Comparison of ENCODE assay signal across 7 cellular contexts in the genomic region with DNA sequence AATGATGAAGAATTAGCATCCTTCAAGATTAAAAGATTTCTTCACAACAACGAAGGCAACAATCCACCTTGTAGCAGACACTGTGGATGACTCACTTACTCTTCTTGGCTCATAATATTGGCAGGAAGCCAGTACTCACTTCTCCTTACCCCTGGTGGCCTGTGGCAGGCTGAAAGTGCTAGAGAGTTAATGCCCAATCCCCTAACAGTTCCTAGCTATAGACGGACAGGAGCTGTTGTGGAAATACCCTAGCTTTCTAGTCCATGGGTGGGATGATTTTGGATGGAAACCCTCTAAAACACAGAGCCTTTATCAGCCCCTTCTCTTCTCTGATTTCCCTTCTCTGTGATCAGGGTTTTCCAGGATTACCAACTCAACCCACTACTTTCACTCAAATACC.
DNase-seq lines count a peak whose midpoint lies in the region; ATAC-seq and TF ChIP-seq lines count a peak whose summit lies in the region.

No MANE protein-coding gene starts in this region.

- H3K4me1 ChIP-seq in adrenal gland (replicated peaks in 1 of 2) (no peaks in the 10 kb centered on the region), neuronal stem cell (ENCODE audit: control insufficient read depth in 2 of 2, insufficient read depth in 1 of 2, low read depth in 1 of 2, low read length in 2 of 2) (peaks cover 0 to 2% of the 10 kb centered on the region in 2 donors)

- no peak overlapping the region for H2BK120ac ChIP-seq in neuronal stem cell (ENCODE audit: low read depth, low read length)

- H3K4me3 ChIP-seq in GM06990 (replicated peaks; ENCODE audit: low read depth, low read length) (no peak overlapping the region), adrenal gland (no peak overlapping the region), neuronal stem cell (ENCODE audit: low read length in 2 of 2) (no peak overlapping the region)

- no peak overlapping the region for H2AFZ ChIP-seq in neuronal stem cell (ENCODE audit: low read length)

- peaks cover 0 to 27% (median 4%) of the 10 kb centered on the region in 3 donors for H3K4me1 Mint-ChIP-seq in naive B cell

- H3K4me2 ChIP-seq in neuronal stem cell (ENCODE audit: insufficient read depth, low read length, poor library complexity, severe bottlenecking), result no peak overlapping the region

- H3K9me3 ChIP-seq in adrenal gland (replicated peaks in 1 of 3) (no peaks in the 10 kb centered on the region), neuronal stem cell (replicated peaks in 1 of 2; ENCODE audit: control insufficient read depth in 2 of 2, insufficient read depth in 1 of 2, low read depth in 1 of 2, low read length in 2 of 2) (no peaks in the 10 kb centered on the region)

- no peak overlapping the region for H3K9ac ChIP-seq in neuronal stem cell (ENCODE audit: low read depth, low read length, poor library complexity)

- H3K14ac ChIP-seq in neuronal stem cell (ENCODE audit: low read length), result no peak overlapping the region

- TF ChIP-seq POLR2A in adrenal gland (IDR thresholded peaks at IDR 0.05), result no peak

- no peak overlapping the region for H2BK5ac ChIP-seq in neuronal stem cell (ENCODE audit: low read length)

- no peak overlapping the region for H2BK12ac ChIP-seq in neuronal stem cell (ENCODE audit: low read length)

- no peak overlapping the region for H2AK5ac ChIP-seq in neuronal stem cell (ENCODE audit: low read depth, low read length)

- H3K4me3 Mint-ChIP-seq in naive B cell, result no peak overlapping the region

- peaks cover 0 to 4% (median 0%) of the 10 kb centered on the region in 7 donors for H3K9me3 Mint-ChIP-seq in naive B cell

- intact Hi-C loops in adrenal gland (cut with DNase I), result no loop called here

- no peak overlapping the region for H3K4ac ChIP-seq in neuronal stem cell (ENCODE audit: low read length)

- no peak overlapping the region for H4K8ac ChIP-seq in neuronal stem cell (ENCODE audit: low read depth, low read length)

- no peak overlapping the region for H3K18ac ChIP-seq in neuronal stem cell (ENCODE audit: low read length)

- DNase-seq in GM06990 (ENCODE audit: extremely low read depth, insufficient read length) (peak; percentile 49), NCI-H2227 treated with DMSO at 0.1 percent for 48 hours (lab: John Stamatoyannopoulos, UW) (peak; percentile 9), adrenal gland (peak in 5 of 7 donors; percentile 21 to 38 (median 29)), naive B cell (peak; percentile 48), neuronal stem cell (ENCODE audit: low spot score) (no peak)

- H3K36me3 ChIP-seq in GM06990 (ENCODE audit: control insufficient read depth, insufficient read depth, low read length) (no peaks in the 10 kb centered on the region), adrenal gland (replicated peaks in 1 of 2) (no peaks in the 10 kb centered on the region), neuronal stem cell (replicated peaks in 1 of 2; ENCODE audit: control insufficient read depth in 2 of 2, insufficient read depth in 2 of 2, low read length in 2 of 2) (no peaks in the 10 kb centered on the region)

- ATAC-seq in GM19397 (IDR thresholded peaks at IDR 0.05; ENCODE audit: unreplicated experiment) (peak; percentile 99), HG03139 (IDR thresholded peaks at IDR 0.05; ENCODE audit: unreplicated experiment) (peak; percentile 100), naive B cell (ENCODE audit: low read depth in 2 of 2) (peak; percentile 95 to 99)

- no peak overlapping the region for H4K91ac ChIP-seq in neuronal stem cell (ENCODE audit: low read depth, low read length, poor library complexity)

- H3K27me3 ChIP-seq in GM06990 (replicated peaks; ENCODE audit: control insufficient read depth, insufficient read depth, low read length) (no peaks in the 10 kb centered on the region), adrenal gland (no peaks in the 10 kb centered on the region), neuronal stem cell (ENCODE audit: control insufficient read depth in 3 of 3, insufficient read depth in 3 of 3, low read depth in 1 of 3, low read length in 3 of 3) (no peaks in the 10 kb centered on the region)

- H2BK15ac ChIP-seq in neuronal stem cell (ENCODE audit: low read length), result no peak overlapping the region

- H3K79me1 ChIP-seq in neuronal stem cell (ENCODE audit: low read depth, low read length), result no peaks in the 10 kb centered on the region

- H3K23ac ChIP-seq in neuronal stem cell (ENCODE audit: low read depth, low read length, poor library complexity), result no peak overlapping the region

- H3K27ac Mint-ChIP-seq in naive B cell, result peak overlapping the region in 1 of 6 donors; percentile 59

- TF ChIP-seq CTCF in GM06990 (IDR thresholded peaks at IDR 0.05; ENCODE audit: insufficient read depth, low read length, poor library complexity, severe bottlenecking) (no peak), adrenal gland (IDR thresholded peaks at IDR 0.05) (peak in 2 of 6 experiments; percentile 6 to 9)

- no peak overlapping the region for H3K27ac ChIP-seq in adrenal gland
- H3K27ac ChIP-seq in neuronal stem cell (replicated peaks; ENCODE audit: low read length), result no peak overlapping the region

- H3K27me3 Mint-ChIP-seq in naive B cell, result no peaks in the 10 kb centered on the region

- 9 to 23% (median 20%) methylated on average over 2 of the region's 2 CpGs for WGBS in adrenal gland, 4 donors
- WGBS in neuronal stem cell (ENCODE audit: extremely low coverage in 2 of 2, insufficient read length in 2 of 2, insufficient replicate concordance in 1 of 2), 2 donors, result no CpG with 5 or more reads among the region's 2 CpGs

- H3K36me3 Mint-ChIP-seq in naive B cell, result no peaks in the 10 kb centered on the region
